Comparison of ENCODE assay signal across 28 cellular contexts in the genomic region with DNA sequence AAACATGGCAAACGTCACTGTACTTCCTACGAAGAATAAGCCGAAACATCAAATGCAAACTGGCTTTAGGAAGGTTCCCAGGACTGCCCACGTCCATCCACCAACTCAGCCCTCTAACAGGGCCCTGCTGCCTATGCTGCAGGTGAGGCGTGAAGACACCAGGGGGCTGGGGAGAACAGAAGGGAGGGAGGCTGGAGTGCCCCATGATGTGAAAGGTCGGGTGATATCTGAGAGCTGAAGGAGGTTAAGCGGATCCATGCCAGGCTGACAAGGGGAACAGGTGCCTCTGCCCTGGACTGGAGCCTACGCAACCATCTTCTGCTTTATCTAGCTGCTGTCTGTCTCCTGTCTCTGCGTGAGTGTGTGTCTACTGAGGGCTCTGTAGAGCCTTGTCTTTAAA. TPM values are rescaled to one million over a fixed set of nuclear protein-coding genes. Genes with fewer than 3 reads are reported as not detected.
DNase-seq lines count a peak whose midpoint lies in the region; ATAC-seq, FAIRE-seq and TF ChIP-seq lines count a peak whose summit lies in the region.
"Had no signal": no experiment of that assay in that cellular context is flagged by ENCODE, and none has a peak within 500 bp of the region (broad histone marks: within the 10 kb centered on the region; RNA-seq: fewer than 3 reads in every experiment).

No MANE protein-coding gene starts in this region.

- TF ChIP-seq CTCF in A549 (IDR thresholded peaks at IDR 0.05) (no peak), H9 (conservative IDR thresholded peaks at IDR 0.05) (peak; percentile 43), foreskin keratinocyte (conservative IDR thresholded peaks at IDR 0.05) (no peak), dorsolateral prefrontal cortex (IDR thresholded peaks at IDR 0.05 in 54 of 56, conservative IDR thresholded peaks at IDR 0.05 in 2 of 56; ENCODE audit: low read depth in 1 of 56, partially characterized antibody in 56 of 56) (no peak), osteoblast (IDR thresholded peaks at IDR 0.05; ENCODE audit: extremely low read depth, low read depth, low read length) (no peak)

- POLR2A ChIA-PET in A549 (lab: Yijun Ruan, JAX): no interaction called here

- H3K4me3 ChIP-seq in A549 (no peak overlapping the region), dorsolateral prefrontal cortex (no peak overlapping the region), osteoblast (ENCODE audit: insufficient read depth, low read length) (no peak overlapping the region), trophoblast cell (ENCODE audit: low read depth, low read length) (no peak overlapping the region)
- H3K4me3 ChIP-seq: body of pancreas, pancreas, uterus had no signal

- no peak overlapping the region for H2BK15ac ChIP-seq in H9 (ENCODE audit: low read depth, low read length)

- H3K27ac ChIP-seq in A549 (no peak overlapping the region), H9 (ENCODE audit: insufficient read length, low read depth, low read length) (no peak overlapping the region), foreskin keratinocyte (no peak overlapping the region), dorsolateral prefrontal cortex (peak overlapping the region in 1 of 59 donors; percentile 53), osteoblast (ENCODE audit: low read depth, low read length) (no peak overlapping the region), trophoblast cell (ENCODE audit: low read depth, low read length) (no peak overlapping the region)
- H3K27ac ChIP-seq: body of pancreas, pancreas, WERI-Rb-1 had no signal

- H2AFZ ChIP-seq in H9 (ENCODE audit: low read length) (no peak overlapping the region), osteoblast (ENCODE audit: low read length) (no peak overlapping the region), trophoblast cell (ENCODE audit: insufficient read depth, low read length, poor library complexity) (no peak overlapping the region)

- H2AK5ac ChIP-seq in H9 (ENCODE audit: insufficient read length, low read length) (no peak overlapping the region), trophoblast cell (ENCODE audit: low read length) (no peak overlapping the region)

- no peak for FAIRE-seq in A549 (lab: Jason Lieb, UNC)
- FAIRE-seq: pancreas had no signal

- H3K36me3 ChIP-seq in osteoblast (ENCODE audit: insufficient read depth, low read length) (peaks cover 4% of the 10 kb centered on the region), trophoblast cell (ENCODE audit: control insufficient read depth in 1 of 2, insufficient read depth in 2 of 2, low read length in 2 of 2) (peaks cover 17 to 30% of the 10 kb centered on the region in 2 experiments)
- H3K36me3 ChIP-seq: uterus had no signal

- H3K79me1 ChIP-seq in H9 (ENCODE audit: insufficient read depth, low read depth, low read length, poor library complexity, severe bottlenecking) (no peaks in the 10 kb centered on the region), trophoblast cell (ENCODE audit: low read length) (no peaks in the 10 kb centered on the region)

- no peak overlapping the region for H3K27ac Mint-ChIP-seq in H9
- H3K27ac Mint-ChIP-seq: activated CD4-positive, alpha-beta memory T cell treated with anti-CD3 and anti-CD28 coated beads for 36 hours; activated naive CD4-positive, alpha-beta T cell treated with anti-CD3 and anti-CD28 coated beads, Interleukin-2, amount 50 U/mL, for 24 hours; CD8-positive, alpha-beta T cell; dendritic cell treated with granulocyte-macrophage colony-stimulating factor and Interleukin-4, amounts not matched to agents 40 ng/mL and 50 ng/mL, for 4 days; HFFc6; naive B cell; stimulated activated naive CD8-positive, alpha-beta T cell treated with anti-CD3 and anti-CD28 coated beads, Interleukin-15, Interleukin-2, amounts not matched to agents 100 ng/mL and 50 ng/mL, for 24 hours; T-helper 1 cell treated with Interleukin-12 subunit alpha and Interleukin-12 subunit beta and Interleukin-4 antibody, amounts not matched to agents 30 μg/mL and 1 μg/mL, for 36 hours had no signal

- H2BK5ac ChIP-seq in H9 (ENCODE audit: insufficient read length, low read length) (no peak overlapping the region), trophoblast cell (ENCODE audit: low read depth, low read length, poor library complexity) (no peak overlapping the region)

- H3K27me3 ChIP-seq in H9 (ENCODE audit: insufficient read depth, low read length) (no peaks in the 10 kb centered on the region), foreskin keratinocyte (no peaks in the 10 kb centered on the region), dorsolateral prefrontal cortex (no peaks in the 10 kb centered on the region), osteoblast (ENCODE audit: insufficient read depth, low read length) (no peaks in the 10 kb centered on the region), trophoblast cell (ENCODE audit: insufficient read depth, low read length) (no peaks in the 10 kb centered on the region)
- H3K27me3 ChIP-seq: body of pancreas, pancreas, uterus had no signal

- H3K9me3 Mint-ChIP-seq in H9: no peaks in the 10 kb centered on the region
- H3K9me3 Mint-ChIP-seq: activated CD4-positive, alpha-beta memory T cell treated with anti-CD3 and anti-CD28 coated beads for 36 hours; activated naive CD4-positive, alpha-beta T cell treated with anti-CD3 and anti-CD28 coated beads, Interleukin-2, amount 50 U/mL, for 24 hours; activated T-cell treated with anti-CD3 and anti-CD28 coated beads, Interleukin-2, amount 50 U/mL, for 4 hours; CD8-positive, alpha-beta T cell; dendritic cell treated with granulocyte-macrophage colony-stimulating factor and Interleukin-4, amounts not matched to agents 40 ng/mL and 50 ng/mL, for 4 days; HFFc6; naive B cell; stimulated activated naive CD8-positive, alpha-beta T cell treated with anti-CD3 and anti-CD28 coated beads, Interleukin-15, Interleukin-2, amounts not matched to agents 100 ng/mL and 50 ng/mL, for 24 hours; T-helper 1 cell treated with Interleukin-12 subunit alpha and Interleukin-12 subunit beta and Interleukin-4 antibody, amounts not matched to agents 30 μg/mL and 1 μg/mL, for 36 hours had no signal

- H3K9ac ChIP-seq in H9 (ENCODE audit: extremely low read depth, insufficient read length, low read length) (no peak overlapping the region), trophoblast cell (ENCODE audit: low read length) (no peak overlapping the region)

- no peaks in the 10 kb centered on the region for H3K23me2 ChIP-seq in H9 (ENCODE audit: insufficient read length, low read depth, low read length, poor library complexity, severe bottlenecking)

- H4K20me1 ChIP-seq in H9 (ENCODE audit: control insufficient read depth, insufficient read depth, insufficient read length) (no peaks in the 10 kb centered on the region), osteoblast (ENCODE audit: insufficient read depth, low read length) (no peaks in the 10 kb centered on the region)

- no peak overlapping the region for H3T11ph ChIP-seq in H9 (ENCODE audit: low read length)

- intact Hi-C loops in dorsolateral prefrontal cortex (cut with DNase I): no loop called here

- peaks cover 4 to 8% of the 10 kb centered on the region in 2 experiments; a peak in 2 of 4 replicates for H3K4me1 Mint-ChIP-seq in H9
- H3K4me1 Mint-ChIP-seq: activated naive CD4-positive, alpha-beta T cell treated with anti-CD3 and anti-CD28 coated beads, Interleukin-2, amount 50 U/mL, for 24 hours; naive B cell had no signal

- no peak overlapping the region for H4K12ac ChIP-seq in trophoblast cell (ENCODE audit: low read depth, low read length)

- H3K36me3 Mint-ChIP-seq in H9 (ENCODE audit: insufficient read depth in 1 of 3, low read depth in 3 of 3): peaks cover 9 to 38% (median 19%) of the 10 kb centered on the region in 3 experiments; a peak in 6 of 7 replicates
- H3K36me3 Mint-ChIP-seq: activated CD4-positive, alpha-beta memory T cell treated with anti-CD3 and anti-CD28 coated beads for 36 hours; activated naive CD4-positive, alpha-beta T cell treated with anti-CD3 and anti-CD28 coated beads, Interleukin-2, amount 50 U/mL, for 24 hours; CD8-positive, alpha-beta T cell; naive B cell had no signal

- no peak overlapping the region for H3K4me3 Mint-ChIP-seq in H9
- H3K4me3 Mint-ChIP-seq: activated CD4-positive, alpha-beta memory T cell treated with anti-CD3 and anti-CD28 coated beads for 36 hours; activated naive CD4-positive, alpha-beta T cell treated with anti-CD3 and anti-CD28 coated beads, Interleukin-2, amount 50 U/mL, for 24 hours; activated T-cell treated with anti-CD3 and anti-CD28 coated beads, Interleukin-2, amount 50 U/mL, for 4 hours; CD8-positive, alpha-beta T cell; dendritic cell treated with granulocyte-macrophage colony-stimulating factor and Interleukin-4, amounts not matched to agents 40 ng/mL and 50 ng/mL, for 4 days; HFFc6; naive B cell; stimulated activated naive CD8-positive, alpha-beta T cell treated with anti-CD3 and anti-CD28 coated beads, Interleukin-15, Interleukin-2, amounts not matched to agents 100 ng/mL and 50 ng/mL, for 24 hours; T-helper 1 cell treated with Interleukin-12 subunit alpha and Interleukin-12 subunit beta and Interleukin-4 antibody, amounts not matched to agents 30 μg/mL and 1 μg/mL, for 36 hours had no signal

- H3K79me2 ChIP-seq in H9 (ENCODE audit: insufficient read depth, low read length) (no peaks in the 10 kb centered on the region), osteoblast (ENCODE audit: insufficient read depth, low read length) (no peaks in the 10 kb centered on the region), trophoblast cell (ENCODE audit: control insufficient read depth, insufficient read depth, low read length, poor library complexity) (no peaks in the 10 kb centered on the region)

- H3K14ac ChIP-seq in H9 (ENCODE audit: insufficient read depth, low read length) (no peak overlapping the region), trophoblast cell (ENCODE audit: low read length) (no peak overlapping the region)

- ATAC-seq in A549 (peak; percentile 52 to 55; a peak in 3 of 6 replicates), foreskin keratinocyte (peak; percentile 39)
- ATAC-seq: activated T-cell treated with anti-CD3 and anti-CD28 coated beads, Interleukin-2, amount 50 U/mL, for 4 hours; body of pancreas; CD8-positive, alpha-beta T cell; pancreas had no signal

- H4K8ac ChIP-seq in H9 (replicated peaks; ENCODE audit: insufficient read length, low read depth, low read length) (no peak overlapping the region), trophoblast cell (ENCODE audit: low read depth, low read length) (no peak overlapping the region)

- TF ChIP-seq RAD21 in A549 (conservative IDR thresholded peaks at IDR 0.05 in 1 of 2, IDR thresholded peaks at IDR 0.05 in 1 of 2): no peak

- no peaks in the 10 kb centered on the region for H3K9me3 ChIP-seq in A549
- H3K9me3 ChIP-seq in H9 (ENCODE audit: control insufficient read depth, low read depth, low read length): no peaks in the 10 kb centered on the region
- H3K9me3 ChIP-seq in osteoblast (ENCODE audit: low read depth, low read length): no peaks in the 10 kb centered on the region
- no peaks in the 10 kb centered on the region for H3K9me3 ChIP-seq in trophoblast cell (ENCODE audit: insufficient read depth, low read depth, low read length)
- H3K9me3 ChIP-seq: body of pancreas, pancreas, uterus had no signal

- CTCF ChIA-PET in A549 (lab: Yijun Ruan, JAX): interaction anchor here (0.6 kb wide), 1 partner anchor 270 kb away, joined by 3 read pairs; no protein-coding TSS in a partner anchor

- no peak for TF ChIP-seq EP300 in A549 (IDR thresholded peaks at IDR 0.05)

- H3K4me2 ChIP-seq in A549 (no peak overlapping the region), H9 (ENCODE audit: insufficient read depth, insufficient read length, low read length) (no peak overlapping the region), osteoblast (ENCODE audit: insufficient read depth, low read length) (no peak overlapping the region), trophoblast cell (ENCODE audit: low read length) (no peak overlapping the region)

- no peak overlapping the region for H4K5ac ChIP-seq in H9 (ENCODE audit: insufficient read length, low read depth, low read length)

- H3K4ac ChIP-seq in H9 (ENCODE audit: low read depth, low read length) (no peak overlapping the region), trophoblast cell (ENCODE audit: low read depth, low read length) (no peak overlapping the region)

- no peak overlapping the region for H3K56ac ChIP-seq in H9 (ENCODE audit: insufficient read length, low read depth, low read length)

- no peak overlapping the region for H3K18ac ChIP-seq in H9 (ENCODE audit: insufficient read length, low read depth, low read length)
- no peak overlapping the region for H3K18ac ChIP-seq in trophoblast cell (ENCODE audit: low read length)

- 91% methylated on average over 9 of the region's 9 CpGs for WGBS in A549 (ENCODE audit: missing lambda C conversion rate)
- WGBS in H9 (ENCODE audit: extremely low coverage, insufficient read length, low lambda C conversion rate): no CpG with 5 or more reads among the region's 9 CpGs
- WGBS in trophoblast cell (ENCODE audit: extremely low coverage, insufficient coverage, insufficient read length): no CpG with 5 or more reads among the region's 9 CpGs

- TF ChIP-seq POLR2A in A549 (IDR thresholded peaks at IDR 0.05; ENCODE audit: low read length): no peak

- H2BK20ac ChIP-seq in H9 (ENCODE audit: low read depth, low read length, poor library complexity, severe bottlenecking): no peak overlapping the region

- no peak overlapping the region for H2BK12ac ChIP-seq in H9 (ENCODE audit: insufficient read length, low read depth, low read length)
- H2BK12ac ChIP-seq in trophoblast cell (ENCODE audit: low read length): no peak overlapping the region

- no peaks in the 10 kb centered on the region for H3K27me3 Mint-ChIP-seq in H9 (ENCODE audit: low read depth)
- H3K27me3 Mint-ChIP-seq: dendritic cell treated with granulocyte-macrophage colony-stimulating factor and Interleukin-4, amounts not matched to agents 40 ng/mL and 50 ng/mL, for 4 days; naive B cell; stimulated activated naive CD8-positive, alpha-beta T cell treated with anti-CD3 and anti-CD28 coated beads, Interleukin-15, Interleukin-2, amounts not matched to agents 100 ng/mL and 50 ng/mL, for 24 hours had no signal

- no peak for DNase-seq in A549 (ENCODE audit: low read depth in 1 of 2, low spot score in 1 of 2)
- DNase-seq in H9: no peak
- peak; percentile 35 for DNase-seq in NCI-H510A (lab: John Stamatoyannopoulos, UW)
- no peak for DNase-seq in foreskin keratinocyte
- no peak for DNase-seq in dorsolateral prefrontal cortex
- DNase-seq in osteoblast (ENCODE audit: insufficient read length, low spot score, missing footprints): no peak
- DNase-seq in trophoblast cell: no peak
- no peak for DNase-seq in activated T-cell treated with anti-CD3 and anti-CD28 coated beads, Interleukin-2, amount 50 U/mL, for 48 hours
- DNase-seq: activated CD4-positive, alpha-beta memory T cell treated with anti-CD3 and anti-CD28 coated beads for 36 hours; activated T-cell treated with anti-CD3 and anti-CD28 coated beads, Interleukin-2, amount 50 U/mL, for 4 hours; CD8-positive, alpha-beta T cell; erythroblast; HFFc6; KG1; mammary epithelial cell; naive B cell; NCI-H1048; NCI-H524 treated with DMSO at 0.1 percent for 48 hours; OCI-M1; pancreas; stimulated activated CD4-positive, alpha-beta T cell treated with anti-CD3 and anti-CD28 coated beads, Interleukin-2, amount 100 ng/mL, for 24 hours; WERI-Rb-1 had no signal

- H3K23ac ChIP-seq in H9 (ENCODE audit: insufficient read length, low read depth, low read length): no peak overlapping the region
- H3K23ac ChIP-seq in trophoblast cell (ENCODE audit: low read length): no peak overlapping the region

- no peak overlapping the region for H2BK120ac ChIP-seq in H9 (ENCODE audit: low read depth, low read length, poor library complexity, severe bottlenecking)
- H2BK120ac ChIP-seq in trophoblast cell (ENCODE audit: insufficient read depth, low read length, poor library complexity): no peak overlapping the region

- H3K4me1 ChIP-seq in A549 (peaks cover 10% of the 10 kb centered on the region; the same call in 2 of the 3 replicates), H9 (ENCODE audit: insufficient read depth, low read length) (no peaks in the 10 kb centered on the region), foreskin keratinocyte (no peaks in the 10 kb centered on the region), osteoblast (ENCODE audit: insufficient read depth, low read length) (peaks cover 3% of the 10 kb centered on the region), trophoblast cell (ENCODE audit: control insufficient read depth in 1 of 2, insufficient read depth in 2 of 2, low read length in 2 of 2) (peaks cover 0 to 5% of the 10 kb centered on the region in 2 experiments)
- H3K4me1 ChIP-seq: body of pancreas, pancreas, uterus had no signal

- no peak overlapping the region for H4K91ac ChIP-seq in H9 (ENCODE audit: insufficient read length, low read depth, low read length)
- no peak overlapping the region for H4K91ac ChIP-seq in trophoblast cell (ENCODE audit: low read depth, low read length)

RNA-seq across cellular contexts. Expression of a gene that starts 40.2 kb away (rescaled TPM):
- polyA plus RNA-seq in A549 (2011; rRNA removed) (0.09 and 0.29 TPM in 2 replicates), A549 (2017; fragmentation: RNase III; extraction: RNeasy Plus Mini Kit Qiagen cat#74134 plus additional on column Dnase treatment) (0.24 to 0.25 TPM (median 0.25 TPM) in 3 replicates), foreskin keratinocyte (0.06 and 0.19 TPM in 2 replicates)
- 0.03 and 0.06 TPM in 2 replicates for polyA plus RNA-seq in A549 (2012; cell fraction: cytosol; rRNA removed)
- 0.05 TPM in 2 replicates for polyA plus RNA-seq in A549 (2012; cell fraction: nucleus; rRNA removed)
- polyA minus RNA-seq in A549 (2011; rRNA and poly(A)+ RNA removed): not detected in 2 replicates
- total RNA-seq in H9 (2021) (0.79 and 0.90 TPM in 2 replicates), foreskin keratinocyte (0.14 and 0.25 TPM in 2 replicates), dorsolateral prefrontal cortex (1 to 10 TPM in 47 of 120 experiments, under 1 TPM in 64, not detected in 9; 0.16 to 4.1 (median 0.85) TPM), osteoblast (under 0.01 TPM in 2 replicates)
- polyA plus RNA-seq in trophoblast cell (2013): 3.4 and 3.5 TPM in 2 replicates
- total RNA-seq: activated T-cell treated with anti-CD3 and anti-CD28 coated beads, Interleukin-2, amount 50 U/mL, for 4 hours; body of pancreas; CD8-positive, alpha-beta T cell; uterus had no signal

RNA-seq across cellular contexts. Expression of a gene that starts 40.4 kb away (rescaled TPM):
- polyA plus RNA-seq in A549 (2011; rRNA removed) (not detected in 2 replicates), A549 (2017; fragmentation: RNase III; extraction: RNeasy Plus Mini Kit Qiagen cat#74134 plus additional on column Dnase treatment) (not detected in 3 replicates), foreskin keratinocyte (not detected in 2 replicates)
- polyA plus RNA-seq in A549 (2012; cell fraction: cytosol; rRNA removed): not detected in 2 replicates
- not detected in 2 replicates for polyA plus RNA-seq in A549 (2012; cell fraction: nucleus; rRNA removed)
- polyA minus RNA-seq in A549 (2011; rRNA and poly(A)+ RNA removed): not detected in 2 replicates
- total RNA-seq in H9 (2021) (0.22 TPM in 1 of 2 replicates, not detected in the other), foreskin keratinocyte (not detected in 2 replicates), dorsolateral prefrontal cortex (not detected), osteoblast (not detected in 2 replicates)
- not detected in 2 replicates for polyA plus RNA-seq in trophoblast cell (2013)
- total RNA-seq: activated T-cell treated with anti-CD3 and anti-CD28 coated beads, Interleukin-2, amount 50 U/mL, for 4 hours; body of pancreas; CD8-positive, alpha-beta T cell; HFFc6; mammary epithelial cell had no signal
- polyA plus RNA-seq: mammary epithelial cell had no signal
